Comparison of ENCODE assay signal across 1 cellular context in genomic region chr20:23244916-23245552, GRCh38.
TF ChIP-seq lines count a peak whose summit lies in the region.

No MANE protein-coding gene starts in this region.

TF ChIP-seq in HCT116, 20 proteins besides CTCF, POLR2A, EP300 and RAD21 (continued from another document):
- TF ChIP-seq SIN3A (IDR thresholded peaks at IDR 0.05; ENCODE audit: low read depth) (no peak), ATF3 (IDR thresholded peaks at IDR 0.05) (no peak), POLR2AphosphoS5 (IDR thresholded peaks at IDR 0.05; ENCODE audit: low read depth, low read length) (no peak), SP1 (IDR thresholded peaks at IDR 0.05; ENCODE audit: low read depth) (no peak), EZH2 (IDR thresholded peaks at IDR 0.05) (no peak), CEBPB (IDR thresholded peaks at IDR 0.05; ENCODE audit: low read depth) (no peak), MAX (IDR thresholded peaks at IDR 0.05) (no peak), TCF7L2 (IDR thresholded peaks at IDR 0.05; ENCODE audit: borderline replicate concordance, extremely low read depth, insufficient read depth, insufficient read length) (no peak)
- TF ChIP-seq, protein P1, sequence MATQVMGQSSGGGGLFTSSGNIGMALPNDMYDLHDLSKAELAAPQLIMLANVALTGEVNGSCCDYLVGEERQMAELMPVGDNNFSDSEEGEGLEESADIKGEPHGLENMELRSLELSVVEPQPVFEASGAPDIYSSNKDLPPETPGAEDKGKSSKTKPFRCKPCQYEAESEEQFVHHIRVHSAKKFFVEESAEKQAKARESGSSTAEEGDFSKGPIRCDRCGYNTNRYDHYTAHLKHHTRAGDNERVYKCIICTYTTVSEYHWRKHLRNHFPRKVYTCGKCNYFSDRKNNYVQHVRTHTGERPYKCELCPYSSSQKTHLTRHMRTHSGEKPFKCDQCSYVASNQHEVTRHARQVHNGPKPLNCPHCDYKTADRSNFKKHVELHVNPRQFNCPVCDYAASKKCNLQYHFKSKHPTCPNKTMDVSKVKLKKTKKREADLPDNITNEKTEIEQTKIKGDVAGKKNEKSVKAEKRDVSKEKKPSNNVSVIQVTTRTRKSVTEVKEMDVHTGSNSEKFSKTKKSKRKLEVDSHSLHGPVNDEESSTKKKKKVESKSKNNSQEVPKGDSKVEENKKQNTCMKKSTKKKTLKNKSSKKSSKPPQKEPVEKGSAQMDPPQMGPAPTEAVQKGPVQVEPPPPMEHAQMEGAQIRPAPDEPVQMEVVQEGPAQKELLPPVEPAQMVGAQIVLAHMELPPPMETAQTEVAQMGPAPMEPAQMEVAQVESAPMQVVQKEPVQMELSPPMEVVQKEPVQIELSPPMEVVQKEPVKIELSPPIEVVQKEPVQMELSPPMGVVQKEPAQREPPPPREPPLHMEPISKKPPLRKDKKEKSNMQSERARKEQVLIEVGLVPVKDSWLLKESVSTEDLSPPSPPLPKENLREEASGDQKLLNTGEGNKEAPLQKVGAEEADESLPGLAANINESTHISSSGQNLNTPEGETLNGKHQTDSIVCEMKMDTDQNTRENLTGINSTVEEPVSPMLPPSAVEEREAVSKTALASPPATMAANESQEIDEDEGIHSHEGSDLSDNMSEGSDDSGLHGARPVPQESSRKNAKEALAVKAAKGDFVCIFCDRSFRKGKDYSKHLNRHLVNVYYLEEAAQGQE (IDR thresholded peaks at IDR 0.05; ENCODE audit: low read depth), result no peak
